In genomic region chr10:78692071-78692470, GRCh38 we compare ENCODE assay signal across 8 cellular contexts.
"Had no signal": no experiment of that assay in that cellular context is flagged by ENCODE, and none has a peak within 500 bp of the region (broad histone marks: within the 10 kb centered on the region; RNA-seq: fewer than 3 reads in every experiment).

No MANE protein-coding gene starts in this region.

- H3K9me3 Mint-ChIP-seq: IgD-negative memory B cell had no signal

- H3K4me1 ChIP-seq: HAP-1 had no signal

- H3K27ac ChIP-seq: GM23248 had no signal

- H3K4me3 ChIP-seq: GM23248, HAP-1 had no signal

- ATAC-seq: HCT116, HepG2 had no signal

- H3K36me3 Mint-ChIP-seq: IgD-negative memory B cell had no signal

- DNase-seq: GM23248, GOT3, H7, KBM-7 had no signal

- H3K4me3 Mint-ChIP-seq: IgD-negative memory B cell had no signal

- H3K27ac Mint-ChIP-seq: IgD-negative memory B cell had no signal

- H3K36me3 ChIP-seq: HAP-1 had no signal

- H3K9me3 ChIP-seq: HAP-1 had no signal
